Comparison of ENCODE assay signal across 9 cellular contexts in the genomic region with DNA sequence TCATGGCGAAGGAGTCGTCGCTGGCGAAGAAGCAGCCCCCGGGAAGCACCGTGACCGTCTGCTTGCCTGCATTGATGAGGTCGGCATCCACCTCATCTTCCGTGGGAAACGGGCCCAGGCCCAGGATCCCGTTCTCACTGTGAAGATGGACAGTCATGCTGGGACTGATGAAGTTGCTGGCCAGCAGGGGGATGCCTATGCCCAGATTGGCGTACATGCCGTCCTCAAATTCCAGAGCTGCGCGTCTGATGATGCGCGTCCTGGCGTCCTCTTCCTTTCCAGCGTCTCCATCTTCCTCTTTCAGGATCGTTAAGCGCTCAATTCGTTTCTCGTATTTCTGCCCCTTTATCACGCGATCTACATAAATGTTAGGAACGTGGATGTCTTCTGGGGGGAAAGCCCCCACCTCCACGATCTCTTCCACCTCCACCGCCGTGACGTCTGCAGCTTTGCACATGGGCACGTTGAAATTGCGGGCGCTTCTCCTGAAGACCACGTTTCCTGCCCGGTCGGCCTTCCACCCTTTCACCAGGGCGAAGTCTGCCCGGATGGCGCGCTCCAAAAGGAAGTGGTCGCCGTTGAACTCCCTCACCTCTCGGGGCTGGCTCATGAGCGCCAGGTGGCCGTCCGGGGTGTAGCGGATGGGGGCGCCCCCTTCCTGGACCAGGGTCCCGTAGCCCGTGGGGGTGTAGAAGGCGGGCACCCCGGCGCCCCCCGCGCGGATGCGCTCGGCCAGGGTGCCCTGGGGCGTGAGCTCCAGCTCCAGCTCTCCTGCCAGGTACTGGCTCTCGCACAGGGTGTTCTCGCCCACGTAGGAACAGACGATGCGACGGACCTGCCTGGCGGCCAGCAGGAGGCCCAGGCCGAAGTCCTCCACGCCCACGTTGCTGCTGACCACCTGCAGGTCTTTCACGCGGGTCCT. TPM values are rescaled to one million over a fixed set of nuclear protein-coding genes. Genes with fewer than 3 reads are reported as not detected.
DNase-seq lines count a peak whose midpoint lies in the region; ATAC-seq and TF ChIP-seq lines count a peak whose summit lies in the region.
"Not testable (repeated sequence)": the region's sequence is repeated elsewhere in the genome, so short reads cannot be mapped to it uniquely, and the experiment has no call there.
"Had no signal": no experiment of that assay in that cellular context is flagged by ENCODE, and none has a peak within 500 bp of the region (broad histone marks: within the 10 kb centered on the region; RNA-seq: fewer than 3 reads in every experiment).

No MANE protein-coding gene starts in this region.

- not testable (repeated sequence) for H3K4me3 Mint-ChIP-seq in T-helper 17 cell; central memory CD8-positive, alpha-beta T cell
- peak overlapping the region; percentile 77 to 81 for H3K4me3 Mint-ChIP-seq in activated T-cell treated with anti-CD3 and anti-CD28 coated beads, Interleukin-2, amount 50 U/mL, for 72 hours
- peak overlapping the region; percentile 29 to 68 (median 57) for H3K4me3 Mint-ChIP-seq in nephron

- H3K36me3 Mint-ChIP-seq in T-helper 17 cell (ENCODE audit: low read depth); activated T-cell treated with anti-CD3 and anti-CD28 coated beads, Interleukin-2, amount 50 U/mL, for 72 hours (ENCODE audit: insufficient read depth in 2 of 2); central memory CD8-positive, alpha-beta T cell (ENCODE audit: insufficient read depth); nephron (ENCODE audit: low read depth): not testable (repeated sequence)

- not testable (repeated sequence) for H3K9me3 Mint-ChIP-seq in activated T-cell treated with anti-CD3 and anti-CD28 coated beads, Interleukin-2, amount 50 U/mL, for 72 hours; central memory CD8-positive, alpha-beta T cell; nephron

- H3K4me3 ChIP-seq in AG09309 (ENCODE audit: control insufficient read depth, low read depth, low read length) = peak overlapping the region; percentile 25

- H3K4me1 Mint-ChIP-seq in T-helper 17 cell; activated T-cell treated with anti-CD3 and anti-CD28 coated beads, Interleukin-2, amount 50 U/mL, for 72 hours (ENCODE audit: low read depth); central memory CD8-positive, alpha-beta T cell; nephron: not testable (repeated sequence)

- H3K27me3 Mint-ChIP-seq in T-helper 17 cell; activated T-cell treated with anti-CD3 and anti-CD28 coated beads, Interleukin-2, amount 50 U/mL, for 72 hours (ENCODE audit: low read depth); central memory CD8-positive, alpha-beta T cell: not testable (repeated sequence)
- peaks cover 12% of the 10 kb centered on the region for H3K27me3 Mint-ChIP-seq in nephron (ENCODE audit: low read depth)

- DNase-seq in AG09309 (ENCODE audit: low read depth); T-helper 17 cell; central memory CD8-positive, alpha-beta T cell (ENCODE audit: low spot score in 2 of 2); left ventricle myocardium superior: not testable (repeated sequence)
- DNase-seq in activated T-cell treated with anti-CD3 and anti-CD28 coated beads, Interleukin-2, amount 50 U/mL, for 72 hours = peak; percentile 35 to 43
- DNase-seq in stimulated activated CD4-positive, alpha-beta T cell treated with anti-CD3 and anti-CD28 coated beads, Interleukin-4, amount 100 ng/mL, for 24 hours = peak; percentile 42

- TF ChIP-seq CTCF in AG09309 (IDR thresholded peaks at IDR 0.05; ENCODE audit: control insufficient read depth, insufficient read depth, low read depth, low read length, missing control alignments); nephron (IDR thresholded peaks at IDR 0.05; ENCODE audit: unreplicated experiment in 3 of 3): not testable (repeated sequence)

- intact Hi-C loops in left ventricle myocardium superior (cut with micrococcal nuclease) = not testable (repeated sequence)

- not testable (repeated sequence) for H3K9me3 ChIP-seq in T-helper 17 cell (ENCODE audit: control insufficient read depth, low read length, poor library complexity, severe bottlenecking)

- H3K27ac Mint-ChIP-seq in T-helper 17 cell; activated T-cell treated with anti-CD3 and anti-CD28 coated beads, Interleukin-2, amount 50 U/mL, for 72 hours; central memory CD8-positive, alpha-beta T cell (ENCODE audit: low read depth); nephron: not testable (repeated sequence)

- peak; percentile 40 for ATAC-seq in GM21529 (IDR thresholded peaks at IDR 0.05; ENCODE audit: unreplicated experiment)
- peak; percentile 38 for ATAC-seq in T-helper 17 cell
- ATAC-seq in activated T-cell treated with anti-CD3 and anti-CD28 coated beads, Interleukin-2, amount 50 U/mL, for 72 hours (replicated peaks in 1 of 2) = peak; percentile 41 to 55
- peak; percentile 78 for ATAC-seq in central memory CD8-positive, alpha-beta T cell (replicated peaks; ENCODE audit: extremely low read depth, poor library complexity, severe bottlenecking)
- ATAC-seq in left ventricle myocardium superior = peak; percentile 47

RNA-seq across cellular contexts. Expression of a gene that starts 0.8 kb away (rescaled TPM):
- total RNA-seq in T-helper 17 cell = under 1 TPM in 1 of 2 donors, not detected in 1; 0.70 TPM
- total RNA-seq in activated T-cell treated with anti-CD3 and anti-CD28 coated beads, Interleukin-2, amount 50 U/mL, for 72 hours = 1 to 10 TPM; 2.9 TPM
- total RNA-seq in left ventricle myocardium superior = 0.77 TPM
- total RNA-seq: A673 had no signal

RNA-seq across cellular contexts. Expression of a gene that starts 18.3 kb away (rescaled TPM):
- total RNA-seq in T-helper 17 cell (1 to 10 TPM in 1 of 2 donors, not detected in 1; 1.3 TPM), left ventricle myocardium superior (0.40 TPM)
- 1 to 10 TPM in 1 of 2 donors, under 1 TPM in 1; 0.69 to 1.5 TPM for total RNA-seq in activated T-cell treated with anti-CD3 and anti-CD28 coated beads, Interleukin-2, amount 50 U/mL, for 72 hours

RNA-seq across cellular contexts. Expression of a gene that starts 31.7 kb away (rescaled TPM):
- total RNA-seq in T-helper 17 cell (10 to 100 TPM; 44.8 to 57.5 TPM), left ventricle myocardium superior (33.7 TPM)
- total RNA-seq in activated T-cell treated with anti-CD3 and anti-CD28 coated beads, Interleukin-2, amount 50 U/mL, for 72 hours = 10 to 100 TPM; 47.3 to 54.6 TPM
